ENCODE assay signal across 6 cellular contexts in the genomic region with DNA sequence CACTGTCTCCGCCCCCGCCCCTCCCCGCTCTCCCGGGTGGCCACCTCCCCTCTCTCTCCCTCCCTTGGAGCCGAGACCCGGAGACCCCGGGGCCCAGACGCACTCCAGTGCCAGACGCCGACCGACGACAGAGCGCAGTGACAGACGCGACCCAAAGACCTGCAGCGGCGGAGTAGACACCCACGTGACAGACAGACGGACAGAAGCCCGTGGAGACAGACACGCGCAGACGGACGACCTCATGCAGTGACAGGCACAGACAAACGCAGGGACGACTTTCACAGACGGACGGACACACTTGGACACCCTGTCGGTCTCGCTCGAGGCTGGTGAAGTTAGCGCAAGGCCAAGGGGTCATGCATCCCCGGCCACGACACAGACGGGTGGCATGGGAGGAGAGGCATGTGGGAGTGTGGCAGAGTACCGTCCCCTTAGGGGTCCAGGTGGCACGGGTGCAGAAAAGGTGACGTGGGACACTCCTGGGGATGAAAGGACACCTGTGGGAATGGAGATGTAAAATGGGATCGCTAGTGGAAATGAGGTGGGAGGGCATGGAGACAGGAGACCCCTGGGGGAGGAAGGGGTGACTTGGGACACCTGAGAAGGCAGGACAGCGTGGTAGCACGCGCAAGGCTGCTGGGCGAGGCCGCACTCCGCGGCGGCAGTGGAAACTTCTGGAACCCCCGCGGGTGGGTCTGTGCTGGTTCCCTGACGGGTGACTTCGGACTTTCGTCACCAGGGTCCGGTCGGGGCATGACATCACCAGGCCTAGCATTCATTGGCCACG. TPM values are rescaled to one million over a fixed set of nuclear protein-coding genes. Genes with fewer than 3 reads are reported as not detected.
A peak's percentile ranks its signal among the peaks of the same experiment; 100 is the strongest.
DNase-seq lines count a peak whose midpoint lies in the region; ATAC-seq, FAIRE-seq and TF ChIP-seq lines count a peak whose summit lies in the region.

No MANE protein-coding gene starts in this region.

- H3K9me3 ChIP-seq in lower lobe of right lung, result no peaks in the 10 kb centered on the region
- no peaks in the 10 kb centered on the region for H3K9me3 ChIP-seq in GM23248 (ENCODE audit: low read depth)

- H3K27me3 ChIP-seq in lower lobe of right lung (ENCODE audit: low read depth), result peaks cover 63% of the 10 kb centered on the region
- H3K27me3 ChIP-seq in GM23248 (replicated peaks; ENCODE audit: insufficient read depth), result peaks cover 39% of the 10 kb centered on the region

- no peaks in the 10 kb centered on the region for H3K9me2 ChIP-seq in GM23248 (ENCODE audit: insufficient read depth)

- DNase-seq in HTR-8/SVneo (ENCODE audit: insufficient read length, low spot score), result no peak
- no peak for DNase-seq in lower lobe of right lung
- no peak for DNase-seq in GM23248
- DNase-seq in HCEC 1CT, result no peak

- H3K79me2 ChIP-seq in GM23248 (ENCODE audit: insufficient read depth), result no peaks in the 10 kb centered on the region

- H3K4me3 ChIP-seq in lower lobe of right lung (peak overlapping the region; percentile 58), GM23248 (no peak overlapping the region)

- H3K27ac Mint-ChIP-seq in activated T-helper 17 cell treated with anti-CD3 and anti-CD28 coated beads, Interleukin-2, amount 50 U/mL, for 72 hours, result no peak overlapping the region

- H3K4me1 Mint-ChIP-seq in activated T-helper 17 cell treated with anti-CD3 and anti-CD28 coated beads, Interleukin-2, amount 50 U/mL, for 72 hours, result peaks cover 5% of the 10 kb centered on the region

- no peak overlapping the region for H2AFZ ChIP-seq in GM23248

- H3K9me3 Mint-ChIP-seq in activated T-helper 17 cell treated with anti-CD3 and anti-CD28 coated beads, Interleukin-2, amount 50 U/mL, for 72 hours, result no peaks in the 10 kb centered on the region

- H3K27ac ChIP-seq in lower lobe of right lung (no peak overlapping the region), GM23248 (no peak overlapping the region)

- peak; percentile 28 for ATAC-seq in activated T-helper 17 cell treated with anti-CD3 and anti-CD28 coated beads, Interleukin-2, amount 50 U/mL, for 72 hours (replicated peaks)
- peak; percentile 9 to 50 for ATAC-seq in lower lobe of right lung
- no peak for ATAC-seq in HG03097 (IDR thresholded peaks at IDR 0.05; ENCODE audit: low FRiP score, unreplicated experiment)

- no peak overlapping the region for H3K4me2 ChIP-seq in GM23248 (ENCODE audit: unreplicated experiment)

- H3K4me1 ChIP-seq in lower lobe of right lung (peaks cover 25% of the 10 kb centered on the region), GM23248 (ENCODE audit: insufficient read depth) (no peaks in the 10 kb centered on the region)

- peaks cover 30% of the 10 kb centered on the region for H3K27me3 Mint-ChIP-seq in activated T-helper 17 cell treated with anti-CD3 and anti-CD28 coated beads, Interleukin-2, amount 50 U/mL, for 72 hours

- FAIRE-seq in HTR-8/SVneo (lab: Jason Lieb, UNC), result peak; percentile 23

- H4K20me1 ChIP-seq in GM23248 (ENCODE audit: insufficient read depth), result no peaks in the 10 kb centered on the region

- no peak for TF ChIP-seq CTCF in lower lobe of right lung (IDR thresholded peaks at IDR 0.05)

- in situ Hi-C loops in GM23248 (cut with MboI), result no loop called here

- peaks cover 6% of the 10 kb centered on the region for H3K36me3 Mint-ChIP-seq in activated T-helper 17 cell treated with anti-CD3 and anti-CD28 coated beads, Interleukin-2, amount 50 U/mL, for 72 hours (ENCODE audit: low read depth)

- 4% methylated on average over 40 to 53 of the region's 55 CpGs for WGBS in GM23248 (ENCODE audit: low coverage in 1 of 2, low lambda C conversion rate in 2 of 2, missing lambda C conversion rate in 2 of 2), 2 experiments

- 0 out of 2 replicates have a peak, but pooled peaks cover 5% of the 10 kb centered on the region for H3F3A ChIP-seq in GM23248 (ENCODE audit: insufficient read depth)

- intact Hi-C loops in lower lobe of right lung (cut with DNase I), result loop anchor here (5.0 kb wide), 1 partner anchor 161 kb away; no protein-coding TSS in a partner anchor

- peak overlapping the region; percentile 78 for H3K4me3 Mint-ChIP-seq in activated T-helper 17 cell treated with anti-CD3 and anti-CD28 coated beads, Interleukin-2, amount 50 U/mL, for 72 hours

- H3K9ac ChIP-seq in GM23248, result no peak overlapping the region

- H3K36me3 ChIP-seq in lower lobe of right lung (no peaks in the 10 kb centered on the region), GM23248 (ENCODE audit: low read depth) (no peaks in the 10 kb centered on the region)

RNA-seq across cellular contexts. Expression of gene ACHE, which starts 0.5 kb away (rescaled TPM):
- not detected for total RNA-seq in activated T-helper 17 cell treated with anti-CD3 and anti-CD28 coated beads, Interleukin-2, amount 50 U/mL, for 72 hours
- total RNA-seq in lower lobe of right lung, result 0.97 TPM
- not detected in 2 replicates for total RNA-seq in GM23248 (2014; rRNA removed; shearing (Covaris generic))
- polyA plus RNA-seq in GM23248 (2016; fragmentation: Nextera tagmentation; extraction: Ambion mirVana), result 0.14 TPM in 1 of 2 replicates, not detected in the other

RNA-seq across cellular contexts. Expression of gene UFSP1, which starts 6.6 kb away (rescaled TPM):
- total RNA-seq in activated T-helper 17 cell treated with anti-CD3 and anti-CD28 coated beads, Interleukin-2, amount 50 U/mL, for 72 hours, result 1 to 10 TPM in 1 of 2 donors, under 1 TPM in 1; 0.79 to 3.2 TPM
- 2.3 TPM for total RNA-seq in lower lobe of right lung
- 6.7 and 9.9 TPM in 2 replicates for total RNA-seq in GM23248 (2014; rRNA removed; shearing (Covaris generic))
- 4.3 and 5.1 TPM in 2 replicates for polyA plus RNA-seq in GM23248 (2016; fragmentation: Nextera tagmentation; extraction: Ambion mirVana)

RNA-seq across cellular contexts. Expression of gene SRRT, which starts 21.2 kb away (rescaled TPM):
- total RNA-seq in activated T-helper 17 cell treated with anti-CD3 and anti-CD28 coated beads, Interleukin-2, amount 50 U/mL, for 72 hours, result 100 to 1,000 TPM; 208 to 255 TPM
- 105 TPM for total RNA-seq in lower lobe of right lung
- 57.1 and 58.9 TPM in 2 replicates for total RNA-seq in GM23248 (2014; rRNA removed; shearing (Covaris generic))
- polyA plus RNA-seq in GM23248 (2016; fragmentation: Nextera tagmentation; extraction: Ambion mirVana), result 74.8 and 74.9 TPM in 2 replicates

RNA-seq across cellular contexts. Expression of gene TRIP6, which starts 29.0 kb away (rescaled TPM):
- 10 to 100 TPM; 36.5 to 43.5 TPM for total RNA-seq in activated T-helper 17 cell treated with anti-CD3 and anti-CD28 coated beads, Interleukin-2, amount 50 U/mL, for 72 hours
- total RNA-seq in lower lobe of right lung, result 56.5 TPM
- total RNA-seq in GM23248 (2014; rRNA removed; shearing (Covaris generic)), result 113 and 121 TPM in 2 replicates
- polyA plus RNA-seq in GM23248 (2016; fragmentation: Nextera tagmentation; extraction: Ambion mirVana), result 68.6 and 71.3 TPM in 2 replicates

RNA-seq across cellular contexts. Expression of gene SLC12A9, which starts 43.6 kb away (rescaled TPM):
- total RNA-seq in activated T-helper 17 cell treated with anti-CD3 and anti-CD28 coated beads, Interleukin-2, amount 50 U/mL, for 72 hours, result 10 to 100 TPM; 15.7 to 30.1 TPM
- total RNA-seq in lower lobe of right lung, result 43.6 TPM
- total RNA-seq in GM23248 (2014; rRNA removed; shearing (Covaris generic)), result 16.8 and 21.2 TPM in 2 replicates
- 6.1 and 7.9 TPM in 2 replicates for polyA plus RNA-seq in GM23248 (2016; fragmentation: Nextera tagmentation; extraction: Ambion mirVana)
